In genomic region chr7:351681-352480, GRCh38 we compare ENCODE assay signal across 11 cellular contexts.
DNase-seq lines count a peak whose midpoint lies in the region; ATAC-seq and TF ChIP-seq lines count a peak whose summit lies in the region.
"Had no signal": no experiment of that assay in that cellular context is flagged by ENCODE, and none has a peak within 500 bp of the region (broad histone marks: within the 10 kb centered on the region; RNA-seq: fewer than 3 reads in every experiment).

No MANE protein-coding gene starts in this region.

- H4K8ac ChIP-seq in trophoblast cell (ENCODE audit: low read depth, low read length), result no peak overlapping the region

- H3K9ac ChIP-seq in BLaER1 treated with 17β-estradiol and CSF1 and Interleukin-3, amounts not matched to agents 10 nM and 100 nM, result peak overlapping the region; percentile 18 to 83 (median 75); a peak in 21 of 22 replicates
- peak overlapping the region; percentile 0 for H3K9ac ChIP-seq in trophoblast cell (ENCODE audit: low read length)

- no peak overlapping the region for H3K18ac ChIP-seq in trophoblast cell (ENCODE audit: low read length)

- peak overlapping the region; percentile 86 to 99 (median 93) for H3K4me2 ChIP-seq in BLaER1 treated with 17β-estradiol and CSF1 and Interleukin-3, amounts not matched to agents 10 nM and 100 nM
- no peak overlapping the region for H3K4me2 ChIP-seq in trophoblast cell (ENCODE audit: low read length)
- H3K4me2 ChIP-seq in osteoblast (ENCODE audit: insufficient read depth, low read length), result no peak overlapping the region

- H3K4me3 ChIP-seq in BLaER1 treated with 17β-estradiol and CSF1 and Interleukin-3, amounts not matched to agents 10 nM and 100 nM, result peak overlapping the region; percentile 45 to 67 (median 56)
- H3K4me3 ChIP-seq in trophoblast cell (ENCODE audit: low read depth, low read length) (no peak overlapping the region), osteoblast (ENCODE audit: insufficient read depth, low read length) (no peak overlapping the region)
- H3K4me3 ChIP-seq: HAP-1 had no signal

- DNase-seq in activated CD4-positive, alpha-beta T cell treated with anti-CD3 and anti-CD28 coated beads for 1 hour, result peak; percentile 37
- DNase-seq in activated naive CD4-positive, alpha-beta T cell treated with Interleukin-2 at 50 U/mL for 16 hours, result peak; percentile 52
- DNase-seq in trophoblast cell (no peak), germinal center (ENCODE audit: low spot score) (no peak), osteoblast (ENCODE audit: insufficient read length, low spot score, missing footprints) (no peak), NCI-H2107 treated with DMSO at 0.1 percent for 48 hours (lab: John Stamatoyannopoulos, UW; ENCODE audit: unreplicated experiment) (no peak)
- DNase-seq: NCI-H526 had no signal

- H2BK5ac ChIP-seq in trophoblast cell (ENCODE audit: low read depth, low read length, poor library complexity), result no peak overlapping the region

- no peak for ATAC-seq in HG03565 (IDR thresholded peaks at IDR 0.05; ENCODE audit: unreplicated experiment)
- ATAC-seq: SK-N-SH treated with all-trans-retinoic acid at 6 μM for 48 hours had no signal

- no peak overlapping the region for H4K12ac ChIP-seq in trophoblast cell (ENCODE audit: low read depth, low read length)

- H3K79me2 ChIP-seq in trophoblast cell (ENCODE audit: control insufficient read depth, insufficient read depth, low read length, poor library complexity), result no peaks in the 10 kb centered on the region
- H3K79me2 ChIP-seq in osteoblast (ENCODE audit: insufficient read depth, low read length), result no peaks in the 10 kb centered on the region

- H2BK120ac ChIP-seq in trophoblast cell (ENCODE audit: insufficient read depth, low read length, poor library complexity), result no peak overlapping the region

- no peak overlapping the region for H3K14ac ChIP-seq in trophoblast cell (ENCODE audit: low read length)

- no peaks in the 10 kb centered on the region; a peak in 3 of 22 replicates for H3K36me3 ChIP-seq in BLaER1 treated with 17β-estradiol and CSF1 and Interleukin-3, amounts not matched to agents 10 nM and 100 nM
- H3K36me3 ChIP-seq in trophoblast cell (ENCODE audit: control insufficient read depth in 1 of 2, insufficient read depth in 2 of 2, low read length in 2 of 2) (no peaks in the 10 kb centered on the region), osteoblast (ENCODE audit: insufficient read depth, low read length) (no peaks in the 10 kb centered on the region)
- H3K36me3 ChIP-seq: HAP-1 had no signal

- H2AFZ ChIP-seq in trophoblast cell (ENCODE audit: insufficient read depth, low read length, poor library complexity) (no peak overlapping the region), osteoblast (ENCODE audit: low read length) (no peak overlapping the region)

- no peak overlapping the region for H3K4ac ChIP-seq in trophoblast cell (ENCODE audit: low read depth, low read length)

- peak overlapping the region; percentile 10 to 91 (median 83); a peak in 20 of 22 replicates for H3K27ac ChIP-seq in BLaER1 treated with 17β-estradiol and CSF1 and Interleukin-3, amounts not matched to agents 10 nM and 100 nM
- H3K27ac ChIP-seq in trophoblast cell (ENCODE audit: low read depth, low read length), result no peak overlapping the region
- H3K27ac ChIP-seq in osteoblast (ENCODE audit: low read depth, low read length), result no peak overlapping the region

- H2BK12ac ChIP-seq in trophoblast cell (ENCODE audit: low read length), result no peak overlapping the region

- no peak overlapping the region for H4K91ac ChIP-seq in trophoblast cell (ENCODE audit: low read depth, low read length)

- H2AK5ac ChIP-seq in trophoblast cell (ENCODE audit: low read length), result no peak overlapping the region

- no peak for TF ChIP-seq CTCF in osteoblast (IDR thresholded peaks at IDR 0.05; ENCODE audit: extremely low read depth, low read depth, low read length)

- peaks cover 0 to 14% (median 0%) of the 10 kb centered on the region in 11 experiments; a peak in 8 of 22 replicates for H3K9me3 ChIP-seq in BLaER1 treated with 17β-estradiol and CSF1 and Interleukin-3, amounts not matched to agents 10 nM and 100 nM (replicated peaks in 1 of 11)
- H3K9me3 ChIP-seq in trophoblast cell (ENCODE audit: insufficient read depth, low read depth, low read length) (peaks cover 8% of the 10 kb centered on the region), osteoblast (ENCODE audit: low read depth, low read length) (no peaks in the 10 kb centered on the region)
- H3K9me3 ChIP-seq: HAP-1 had no signal

- no peaks in the 10 kb centered on the region; a peak in 2 of 22 replicates for H4K20me1 ChIP-seq in BLaER1 treated with 17β-estradiol and CSF1 and Interleukin-3, amounts not matched to agents 10 nM and 100 nM
- H4K20me1 ChIP-seq in osteoblast (ENCODE audit: insufficient read depth, low read length), result no peaks in the 10 kb centered on the region

- no CpG with 5 or more reads among the region's 41 CpGs for WGBS in trophoblast cell (ENCODE audit: extremely low coverage, insufficient coverage, insufficient read length)

- no peaks in the 10 kb centered on the region for H3K79me1 ChIP-seq in trophoblast cell (ENCODE audit: low read length)

- H3K27me3 ChIP-seq in BLaER1 treated with 17β-estradiol and CSF1 and Interleukin-3, amounts not matched to agents 10 nM and 100 nM, result peaks cover 0 to 14% (median 0%) of the 10 kb centered on the region in 11 experiments; a peak in 5 of 22 replicates
- H3K27me3 ChIP-seq in trophoblast cell (ENCODE audit: insufficient read depth, low read length) (no peaks in the 10 kb centered on the region), osteoblast (ENCODE audit: insufficient read depth, low read length) (no peaks in the 10 kb centered on the region)

- H3K23ac ChIP-seq in trophoblast cell (ENCODE audit: low read length), result no peak overlapping the region

- H3K4me1 ChIP-seq in BLaER1 treated with 17β-estradiol and CSF1 and Interleukin-3, amounts not matched to agents 10 nM and 100 nM, result peaks cover 40 to 94% (median 82%) of the 10 kb centered on the region in 10 experiments
- H3K4me1 ChIP-seq in trophoblast cell (ENCODE audit: control insufficient read depth in 1 of 2, insufficient read depth in 2 of 2, low read length in 2 of 2), result no peaks in the 10 kb centered on the region
- no peaks in the 10 kb centered on the region for H3K4me1 ChIP-seq in osteoblast (ENCODE audit: insufficient read depth, low read length)
- H3K4me1 ChIP-seq: HAP-1 had no signal

Comparison
In these comparisons a context has a peak if more than half of its experiments do, and no peak if none do; other contexts are left out.
1. H3K27ac ChIP-seq: peak in BLaER1 treated with 17β-estradiol and CSF1 and Interleukin-3, amounts not matched to agents 10 nM and 100 nM (11 of 11); none in trophoblast cell (single experiment) and osteoblast (single experiment).
2. H3K4me2 ChIP-seq: peak in BLaER1 treated with 17β-estradiol and CSF1 and Interleukin-3, amounts not matched to agents 10 nM and 100 nM (11 of 11); none in trophoblast cell (single experiment) and osteoblast (single experiment).
3. H3K4me3 ChIP-seq: peak in BLaER1 treated with 17β-estradiol and CSF1 and Interleukin-3, amounts not matched to agents 10 nM and 100 nM (10 of 10); none in trophoblast cell (single experiment) and osteoblast (single experiment).
4. DNase-seq: peak in activated CD4-positive, alpha-beta T cell treated with anti-CD3 and anti-CD28 coated beads for 1 hour (single experiment) and activated naive CD4-positive, alpha-beta T cell treated with Interleukin-2 at 50 U/mL for 16 hours (single experiment); none in trophoblast cell (0 of 2), germinal center (single experiment), osteoblast (single experiment) and NCI-H2107 treated with DMSO at 0.1 percent for 48 hours (single experiment).